1 cellular context compared by ENCODE assay signal in genomic region chr15:70853270-70853854, GRCh38.
TF ChIP-seq lines count a peak whose summit lies in the region.

No MANE protein-coding gene starts in this region.

TF ChIP-seq in GM12878, 131 proteins besides CTCF, POLR2A, EP300 and RAD21:
- TF ChIP-seq POU2F2 (IDR thresholded peaks at IDR 0.05; ENCODE audit: borderline replicate concordance, low read depth, low read length) = no peak
- TF ChIP-seq CUX1 (IDR thresholded peaks at IDR 0.05; ENCODE audit: insufficient replicate concordance, low read depth, low read length) = no peak
- no peak for TF ChIP-seq RAD51 (IDR thresholded peaks at IDR 0.05)
- TF ChIP-seq PBX3 (IDR thresholded peaks at IDR 0.05; ENCODE audit: insufficient replicate concordance, low read depth, low read length) = no peak
- no peak for TF ChIP-seq RB1 (IDR thresholded peaks at IDR 0.05; ENCODE audit: borderline replicate concordance)
- TF ChIP-seq RFX5 (IDR thresholded peaks at IDR 0.05; ENCODE audit: low read depth, low read length) = no peak
- TF ChIP-seq RUNX3 (IDR thresholded peaks at IDR 0.05; ENCODE audit: low read length) = no peak
- no peak for TF ChIP-seq E2F8 (IDR thresholded peaks at IDR 0.05; ENCODE audit: low read depth, partially characterized antibody)
- no peak for TF ChIP-seq BCLAF1 (IDR thresholded peaks at IDR 0.05)
- no peak for TF ChIP-seq ELK1 (IDR thresholded peaks at IDR 0.05; ENCODE audit: low read depth, low read length)
- TF ChIP-seq CHD1 (IDR thresholded peaks at IDR 0.05; ENCODE audit: low read depth, low read length) = no peak
- no peak for TF ChIP-seq LARP7 (IDR thresholded peaks at IDR 0.05)
- no peak for TF ChIP-seq SMAD5 (IDR thresholded peaks at IDR 0.05; ENCODE audit: low read depth)
- TF ChIP-seq CHD2 (IDR thresholded peaks at IDR 0.05; ENCODE audit: borderline replicate concordance, low read depth, low read length) = no peak
- no peak for TF ChIP-seq SRF (IDR thresholded peaks at IDR 0.05; ENCODE audit: low read depth in 2 of 2, low read length in 2 of 2)
- no peak for TF ChIP-seq ZNF217 (IDR thresholded peaks at IDR 0.05)
- no peak for TF ChIP-seq SUZ12 (IDR thresholded peaks at IDR 0.05; ENCODE audit: unreplicated experiment)
